Comparison of ENCODE assay signal across 1 cellular context in genomic region chr2:121902616-121903015, GRCh38.
TF ChIP-seq lines count a peak whose summit lies in the region.

No MANE protein-coding gene starts in this region.

TF ChIP-seq in K562, 482 proteins besides CTCF, POLR2A, EP300 and RAD21 (continued from another document):
- 0 out of 2 replicates have a peak, but pooled peaks have one; percentile 7 for TF ChIP-seq XRCC5 (IDR thresholded peaks at IDR 0.05; ENCODE audit: low read depth, low read length)
